ENCODE assay signal across 9 cellular contexts in genomic region chr19:17406887-17407196, GRCh38. TPM values are rescaled to one million over a fixed set of nuclear protein-coding genes. Genes with fewer than 3 reads are reported as not detected.
DNase-seq lines count a peak whose midpoint lies in the region; ATAC-seq and TF ChIP-seq lines count a peak whose summit lies in the region.
"Had no signal": no experiment of that assay in that cellular context is flagged by ENCODE, and none has a peak within 500 bp of the region (broad histone marks: within the 10 kb centered on the region; RNA-seq: fewer than 3 reads in every experiment).

No MANE protein-coding gene starts in this region.

- no peak for TF ChIP-seq POLR2A in vagina (IDR thresholded peaks at IDR 0.05)

- no peak for TF ChIP-seq CTCF in right atrium auricular region (IDR thresholded peaks at IDR 0.05)
- TF ChIP-seq CTCF in ascending aorta (IDR thresholded peaks at IDR 0.05), result no peak
- TF ChIP-seq CTCF in vagina (IDR thresholded peaks at IDR 0.05), result no peak

- H3K27me3 ChIP-seq in right atrium auricular region (no peaks in the 10 kb centered on the region), ascending aorta (no peaks in the 10 kb centered on the region), muscle layer of colon (ENCODE audit: control insufficient read depth in 1 of 2, insufficient read depth in 2 of 2, low read length in 2 of 2) (no peaks in the 10 kb centered on the region), vagina (no peaks in the 10 kb centered on the region)

- H3K4me3 ChIP-seq in right atrium auricular region (peak overlapping the region in 1 of 2 donors; percentile 54), ascending aorta (peak overlapping the region; percentile 51 to 67), muscle layer of colon (ENCODE audit: low read depth in 1 of 2, low read length in 2 of 2) (peak overlapping the region in 1 of 2 donors; percentile 53), vagina (peak overlapping the region; percentile 11 to 44)

- H3K4me1 ChIP-seq in right atrium auricular region (peaks cover 0 to 33% of the 10 kb centered on the region in 2 donors), ascending aorta (peaks cover 10 to 11% of the 10 kb centered on the region in 2 donors), muscle layer of colon (ENCODE audit: insufficient read depth, low read length) (peaks cover 8% of the 10 kb centered on the region), vagina (peaks cover 12% of the 10 kb centered on the region)

- peak overlapping the region; percentile 79 to 87 for H3K27ac ChIP-seq in right atrium auricular region
- H3K27ac ChIP-seq in ascending aorta, result peak overlapping the region; percentile 70 to 77
- H3K27ac ChIP-seq in muscle layer of colon (ENCODE audit: low read depth, low read length), result no peak overlapping the region
- peak overlapping the region; percentile 83 for H3K27ac ChIP-seq in vagina

- H3K9ac ChIP-seq in muscle layer of colon (ENCODE audit: low read length), result peak overlapping the region; percentile 3

- ATAC-seq in Right ventricle myocardium superior (ENCODE audit: poor library complexity), result no peak

- H3K9me3 ChIP-seq in right atrium auricular region, result no peaks in the 10 kb centered on the region
- H3K9me3 ChIP-seq in ascending aorta, result no peaks in the 10 kb centered on the region
- no peaks in the 10 kb centered on the region for H3K9me3 ChIP-seq in muscle layer of colon (ENCODE audit: low read length)
- no peaks in the 10 kb centered on the region for H3K9me3 ChIP-seq in vagina

- intact Hi-C loops in Right ventricle myocardium superior (cut with DNase I) (no loop called here), ascending aorta (cut with DNase I) (no loop called here), vagina (cut with DNase I) (no loop called here)

- DNase-seq in right atrium auricular region (ENCODE audit: low spot score) (no peak), Right ventricle myocardium superior (no peak), ascending aorta (ENCODE audit: low spot score in 2 of 2) (no peak), vagina (ENCODE audit: extremely low spot score in 2 of 2) (no peak), NCI-H345 (lab: John Stamatoyannopoulos, UW) (no peak), OCI-M1 (lab: John Stamatoyannopoulos, UW) (no peak)
- DNase-seq in activated CD4-positive, CD25-positive, alpha-beta regulatory T cell (lab: John Stamatoyannopoulos, UW), result no peak

- H3K36me3 ChIP-seq in right atrium auricular region, result no peaks in the 10 kb centered on the region
- no peaks in the 10 kb centered on the region for H3K36me3 ChIP-seq in ascending aorta
- no peaks in the 10 kb centered on the region for H3K36me3 ChIP-seq in muscle layer of colon (ENCODE audit: insufficient read depth, low read length)
- H3K36me3 ChIP-seq in vagina, result no peaks in the 10 kb centered on the region

RNA-seq across cellular contexts. Expression of gene BST2, which starts 1.4 kb away (rescaled TPM):
- total RNA-seq in right atrium auricular region (10 to 100 TPM; 32.1 to 35.3 TPM), Right ventricle myocardium superior (46.5 TPM), ascending aorta (151 TPM), vagina (88.4 TPM)

RNA-seq across cellular contexts. Expression of gene CCDC194, which starts 12.8 kb away (rescaled TPM):
- total RNA-seq in right atrium auricular region (not detected), Right ventricle myocardium superior (not detected), ascending aorta (not detected), vagina (not detected)
- total RNA-seq: frontal cortex had no signal

RNA-seq across cellular contexts. Expression of gene MVB12A, which starts 13.0 kb away (rescaled TPM):
- 10 to 100 TPM; 24.8 to 39.0 TPM for total RNA-seq in right atrium auricular region
- total RNA-seq in Right ventricle myocardium superior, result 20.3 TPM
- total RNA-seq in ascending aorta, result 49.6 TPM
- total RNA-seq in vagina, result 53.3 TPM

RNA-seq across cellular contexts. Expression of gene PLVAP, which starts 29.7 kb away (rescaled TPM):
- total RNA-seq in right atrium auricular region, result 10 to 100 TPM; 48.3 to 83.7 TPM
- total RNA-seq in Right ventricle myocardium superior, result 18.1 TPM
- total RNA-seq in ascending aorta, result 378 TPM
- total RNA-seq in vagina, result 74.9 TPM

RNA-seq across cellular contexts. Expression of gene TMEM221, which starts 41.6 kb away (rescaled TPM):
- total RNA-seq in right atrium auricular region (under 1 TPM; 0.30 to 0.51 TPM), Right ventricle myocardium superior (0.11 TPM), ascending aorta (not detected), vagina (0.49 TPM)
